16 cellular contexts compared by ENCODE assay signal in genomic region chr3:103511891-103512290, GRCh38.
DNase-seq lines count a peak whose midpoint lies in the region; ATAC-seq and TF ChIP-seq lines count a peak whose summit lies in the region.
"Had no signal": no experiment of that assay in that cellular context is flagged by ENCODE, and none has a peak within 500 bp of the region (broad histone marks: within the 10 kb centered on the region; RNA-seq: fewer than 3 reads in every experiment).

No MANE protein-coding gene starts in this region.

- peaks cover 3 to 16% (median 8%) of the 10 kb centered on the region in 6 donors for H3K9me3 Mint-ChIP-seq in immature natural killer cell

- no peak overlapping the region for H3K4me2 ChIP-seq in mesendoderm (ENCODE audit: low read length)

- no peak overlapping the region for H2BK5ac ChIP-seq in mesendoderm (ENCODE audit: low read length)

- H3K4me1 Mint-ChIP-seq in immature natural killer cell = no peaks in the 10 kb centered on the region
- H3K4me1 Mint-ChIP-seq: CD8-positive, alpha-beta memory T cell; T-helper 17 cell had no signal

- H3K23ac ChIP-seq in mesendoderm (ENCODE audit: low read length) = no peak overlapping the region

- no peak overlapping the region for H2BK15ac ChIP-seq in mesendoderm (replicated peaks; ENCODE audit: low read depth)

- H3K4me1 ChIP-seq in breast epithelium (no peaks in the 10 kb centered on the region), mesendoderm (ENCODE audit: control insufficient read depth, low read depth, low read length) (no peaks in the 10 kb centered on the region)

- H3K27me3 ChIP-seq in breast epithelium (no peaks in the 10 kb centered on the region), mesendoderm (ENCODE audit: insufficient read depth, low read length, poor library complexity) (no peaks in the 10 kb centered on the region)

- no peak for TF ChIP-seq CTCF in epithelial cell of proximal tubule (conservative IDR thresholded peaks at IDR 0.05; ENCODE audit: low read depth, low read length)
- TF ChIP-seq CTCF in breast epithelium (IDR thresholded peaks at IDR 0.05) = no peak

- TF ChIP-seq POLR2A in breast epithelium (IDR thresholded peaks at IDR 0.05) = no peak

- H3K56ac ChIP-seq in mesendoderm (ENCODE audit: low read length) = no peak overlapping the region

- DNase-seq in epithelial cell of proximal tubule (ENCODE audit: low read depth) = peak; percentile 57
- no peak for DNase-seq in immature natural killer cell
- DNase-seq in breast epithelium (ENCODE audit: low spot score in 2 of 2) = no peak
- DNase-seq in mesendoderm = no peak
- DNase-seq in NCI-H1048 (lab: John Stamatoyannopoulos, UW) = no peak
- DNase-seq: CD8-positive, alpha-beta memory T cell; DMS 273 treated with DMSO at 0.1 percent for 48 hours; HCEC 1CT; IMR-90; NCI-H1417 treated with DMSO at 0.1 percent for 48 hours; NCI-H2029; NCI-H510A; SHP77; T-helper 17 cell had no signal

- H3K79me1 ChIP-seq in mesendoderm (ENCODE audit: low read length) = no peaks in the 10 kb centered on the region

- ATAC-seq in GM18861 (IDR thresholded peaks at IDR 0.05; ENCODE audit: unreplicated experiment) = peak; percentile 81
- ATAC-seq in HG02763 (IDR thresholded peaks at IDR 0.05; ENCODE audit: unreplicated experiment) = peak; percentile 50
- ATAC-seq: T-helper 17 cell had no signal

- no peak overlapping the region for H4K8ac ChIP-seq in mesendoderm (ENCODE audit: low read depth, low read length)

- no peak overlapping the region for H3K18ac ChIP-seq in mesendoderm (ENCODE audit: low read length)

- no peaks in the 10 kb centered on the region for H3K36me3 Mint-ChIP-seq in immature natural killer cell
- H3K36me3 Mint-ChIP-seq: CD8-positive, alpha-beta memory T cell had no signal

- no peak overlapping the region for H2AK5ac ChIP-seq in mesendoderm (ENCODE audit: low read length)

- WGBS in mesendoderm (ENCODE audit: extremely low coverage, insufficient coverage, low lambda C conversion rate) = no CpG with 5 or more reads among the region's 1 CpG

- no peak overlapping the region for H3K27ac Mint-ChIP-seq in immature natural killer cell
- H3K27ac Mint-ChIP-seq: CD8-positive, alpha-beta memory T cell; T-helper 17 cell had no signal

- no peaks in the 10 kb centered on the region for H3K79me2 ChIP-seq in mesendoderm (ENCODE audit: control insufficient read depth, insufficient read depth, low read length)

- no peak overlapping the region for H2BK120ac ChIP-seq in mesendoderm (ENCODE audit: low read depth, low read length)

- H3K36me3 ChIP-seq in breast epithelium (no peaks in the 10 kb centered on the region), mesendoderm (ENCODE audit: control insufficient read depth, insufficient read depth, low read length) (no peaks in the 10 kb centered on the region)

- H4K5ac ChIP-seq in mesendoderm (ENCODE audit: low read length) = no peak overlapping the region

- no peak overlapping the region for H3K4me3 Mint-ChIP-seq in immature natural killer cell
- H3K4me3 Mint-ChIP-seq: CD8-positive, alpha-beta memory T cell; T-helper 17 cell had no signal

- peaks cover 0 to 1% of the 10 kb centered on the region in 2 donors for H3K9me3 ChIP-seq in breast epithelium

- peaks cover 0 to 2% (median 0%) of the 10 kb centered on the region in 3 donors for H3K27me3 Mint-ChIP-seq in immature natural killer cell (ENCODE audit: low read depth in 3 of 3)
- H3K27me3 Mint-ChIP-seq: CD8-positive, alpha-beta memory T cell; T-helper 17 cell had no signal

- no peak overlapping the region for H3K27ac ChIP-seq in breast epithelium
- H3K27ac ChIP-seq in mesendoderm (ENCODE audit: low read depth, low read length) = no peak overlapping the region

- H3K9ac ChIP-seq in mesendoderm (ENCODE audit: low read length) = no peak overlapping the region

- no peak overlapping the region for H3K4me3 ChIP-seq in epithelial cell of proximal tubule (ENCODE audit: low read depth, low read length)
- no peak overlapping the region for H3K4me3 ChIP-seq in breast epithelium
- no peak overlapping the region for H3K4me3 ChIP-seq in mesendoderm (ENCODE audit: low read length)

- H3K4ac ChIP-seq in mesendoderm (ENCODE audit: low read depth, low read length) = no peak overlapping the region

- intact Hi-C loops in breast epithelium (cut with DNase I; ENCODE audit: low total_unique reads) = no loop called here
